In the genomic region with DNA sequence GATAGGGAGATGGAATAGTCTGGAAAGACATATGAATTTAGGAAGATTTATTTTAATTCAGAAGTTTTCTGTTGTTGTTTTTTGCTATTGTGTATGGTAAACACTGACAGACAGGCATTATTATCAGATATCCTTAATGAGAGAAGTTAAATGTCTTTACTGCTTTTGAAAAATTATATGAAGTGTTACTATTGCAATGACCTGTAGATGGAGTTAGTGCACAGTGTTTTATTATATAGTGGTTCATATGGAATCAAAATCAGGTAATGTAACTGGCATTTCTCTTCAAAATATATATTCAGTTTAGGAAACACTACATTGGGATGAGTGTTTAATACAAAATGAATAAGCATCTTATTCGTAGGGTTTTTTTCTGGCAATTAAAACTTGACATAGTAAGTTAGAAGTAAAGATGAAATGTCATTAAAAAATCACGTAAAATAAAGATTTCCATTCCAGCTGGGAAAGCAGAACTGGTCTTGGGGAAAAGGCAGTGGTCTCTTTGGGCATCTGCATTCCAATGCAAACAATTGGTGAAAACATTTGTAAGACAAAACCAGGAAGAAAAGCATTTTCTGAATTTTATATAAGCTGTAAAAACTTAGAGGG, we compare ENCODE assay signal across 1 cellular context.
TF ChIP-seq lines count a peak whose summit lies in the region.

No MANE protein-coding gene starts in this region.

TF ChIP-seq in K562, 482 proteins besides CTCF, POLR2A, EP300 and RAD21 (continued from another document):
- TF ChIP-seq, protein P1, sequence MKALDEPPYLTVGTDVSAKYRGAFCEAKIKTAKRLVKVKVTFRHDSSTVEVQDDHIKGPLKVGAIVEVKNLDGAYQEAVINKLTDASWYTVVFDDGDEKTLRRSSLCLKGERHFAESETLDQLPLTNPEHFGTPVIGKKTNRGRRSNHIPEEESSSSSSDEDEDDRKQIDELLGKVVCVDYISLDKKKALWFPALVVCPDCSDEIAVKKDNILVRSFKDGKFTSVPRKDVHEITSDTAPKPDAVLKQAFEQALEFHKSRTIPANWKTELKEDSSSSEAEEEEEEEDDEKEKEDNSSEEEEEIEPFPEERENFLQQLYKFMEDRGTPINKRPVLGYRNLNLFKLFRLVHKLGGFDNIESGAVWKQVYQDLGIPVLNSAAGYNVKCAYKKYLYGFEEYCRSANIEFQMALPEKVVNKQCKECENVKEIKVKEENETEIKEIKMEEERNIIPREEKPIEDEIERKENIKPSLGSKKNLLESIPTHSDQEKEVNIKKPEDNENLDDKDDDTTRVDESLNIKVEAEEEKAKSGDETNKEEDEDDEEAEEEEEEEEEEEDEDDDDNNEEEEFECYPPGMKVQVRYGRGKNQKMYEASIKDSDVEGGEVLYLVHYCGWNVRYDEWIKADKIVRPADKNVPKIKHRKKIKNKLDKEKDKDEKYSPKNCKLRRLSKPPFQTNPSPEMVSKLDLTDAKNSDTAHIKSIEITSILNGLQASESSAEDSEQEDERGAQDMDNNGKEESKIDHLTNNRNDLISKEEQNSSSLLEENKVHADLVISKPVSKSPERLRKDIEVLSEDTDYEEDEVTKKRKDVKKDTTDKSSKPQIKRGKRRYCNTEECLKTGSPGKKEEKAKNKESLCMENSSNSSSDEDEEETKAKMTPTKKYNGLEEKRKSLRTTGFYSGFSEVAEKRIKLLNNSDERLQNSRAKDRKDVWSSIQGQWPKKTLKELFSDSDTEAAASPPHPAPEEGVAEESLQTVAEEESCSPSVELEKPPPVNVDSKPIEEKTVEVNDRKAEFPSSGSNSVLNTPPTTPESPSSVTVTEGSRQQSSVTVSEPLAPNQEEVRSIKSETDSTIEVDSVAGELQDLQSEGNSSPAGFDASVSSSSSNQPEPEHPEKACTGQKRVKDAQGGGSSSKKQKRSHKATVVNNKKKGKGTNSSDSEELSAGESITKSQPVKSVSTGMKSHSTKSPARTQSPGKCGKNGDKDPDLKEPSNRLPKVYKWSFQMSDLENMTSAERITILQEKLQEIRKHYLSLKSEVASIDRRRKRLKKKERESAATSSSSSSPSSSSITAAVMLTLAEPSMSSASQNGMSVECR (CRISPR knock-in tag; IDR thresholded peaks at IDR 0.05) = no peak
- TF ChIP-seq ZNF41 (CRISPR knock-in tag; conservative IDR thresholded peaks at IDR 0.05) = no peak
